11 cellular contexts compared by ENCODE assay signal in genomic region chr3:185658504-185658912, GRCh38.
DNase-seq lines count a peak whose midpoint lies in the region; ATAC-seq, FAIRE-seq and TF ChIP-seq lines count a peak whose summit lies in the region.
"Had no signal": no experiment of that assay in that cellular context is flagged by ENCODE, and none has a peak within 500 bp of the region (broad histone marks: within the 10 kb centered on the region; RNA-seq: fewer than 3 reads in every experiment).

No MANE protein-coding gene starts in this region.

- CTCF ChIA-PET in activated CD4-positive, alpha-beta T cell treated with anti-CD3 and anti-CD28 coated beads for 36 hours (lab: Charles Lee) = interaction anchor here (0.6 to 5.5 kb wide), 6 partner anchors 10 to 956 kb away, joined by 3 to 98 read pairs (median 8); no protein-coding TSS in a partner anchor
- CTCF ChIA-PET in activated CD4-positive, alpha-beta T cell treated with anti-CD3 and anti-CD28 coated beads, Interleukin-2, amount 10 ng/mL, durations not matched to agents 7 days and 5 days (lab: Charles Lee) = interaction anchor here (1.9 kb wide), 1 partner anchor 12 kb away, joined by 4 read pairs; no protein-coding TSS in a partner anchor

- H3K9me3 ChIP-seq in left lung = no peaks in the 10 kb centered on the region

- H3K4me3 Mint-ChIP-seq in activated CD4-positive, alpha-beta T cell treated with anti-CD3 and anti-CD28 coated beads for 36 hours = no peak overlapping the region
- no peak overlapping the region for H3K4me3 Mint-ChIP-seq in activated CD4-positive, alpha-beta T cell treated with anti-CD3 and anti-CD28 coated beads, Interleukin-2, amount 10 ng/mL, durations not matched to agents 7 days and 5 days
- H3K4me3 Mint-ChIP-seq in type B pancreatic cell = no peak overlapping the region
- H3K4me3 Mint-ChIP-seq: B cell, nephron progenitor cell had no signal

- H3K4me1 Mint-ChIP-seq in activated CD4-positive, alpha-beta T cell treated with anti-CD3 and anti-CD28 coated beads for 36 hours = peaks cover 2% of the 10 kb centered on the region
- H3K4me1 Mint-ChIP-seq in activated CD4-positive, alpha-beta T cell treated with anti-CD3 and anti-CD28 coated beads, Interleukin-2, amount 10 ng/mL, durations not matched to agents 7 days and 5 days = peaks cover 2% of the 10 kb centered on the region
- H3K4me1 Mint-ChIP-seq in type B pancreatic cell (ENCODE audit: unreplicated experiment) = peaks cover 5% of the 10 kb centered on the region
- H3K4me1 Mint-ChIP-seq: B cell had no signal

- H3K27ac Mint-ChIP-seq in activated CD4-positive, alpha-beta T cell treated with anti-CD3 and anti-CD28 coated beads for 36 hours = no peak overlapping the region
- H3K27ac Mint-ChIP-seq in activated CD4-positive, alpha-beta T cell treated with anti-CD3 and anti-CD28 coated beads, Interleukin-2, amount 10 ng/mL, durations not matched to agents 7 days and 5 days = no peak overlapping the region
- H3K27ac Mint-ChIP-seq in type B pancreatic cell = peak overlapping the region; percentile 13
- H3K27ac Mint-ChIP-seq: B cell had no signal

- FAIRE-seq in bronchial epithelial cell (lab: Jason Lieb, UNC) = peak; percentile 94

- H3K9me3 Mint-ChIP-seq in activated CD4-positive, alpha-beta T cell treated with anti-CD3 and anti-CD28 coated beads for 36 hours (ENCODE audit: low read depth) = no peaks in the 10 kb centered on the region
- no peaks in the 10 kb centered on the region for H3K9me3 Mint-ChIP-seq in activated CD4-positive, alpha-beta T cell treated with anti-CD3 and anti-CD28 coated beads, Interleukin-2, amount 10 ng/mL, durations not matched to agents 7 days and 5 days
- H3K9me3 Mint-ChIP-seq in type B pancreatic cell = no peaks in the 10 kb centered on the region
- H3K9me3 Mint-ChIP-seq: nephron progenitor cell had no signal

- intact Hi-C loops in activated CD4-positive, alpha-beta T cell treated with anti-CD3 and anti-CD28 coated beads for 36 hours (cut with DNase I, micrococcal nuclease) = loop anchor here in 1 of 2 experiments (2.0 kb wide), 1 partner anchor 882 kb away; no protein-coding TSS in a partner anchor
- intact Hi-C loops in left lung (cut with DNase I) = no loop called here

- H3K27me3 Mint-ChIP-seq in activated CD4-positive, alpha-beta T cell treated with anti-CD3 and anti-CD28 coated beads for 36 hours = peaks cover 9% of the 10 kb centered on the region
- H3K27me3 Mint-ChIP-seq in activated CD4-positive, alpha-beta T cell treated with anti-CD3 and anti-CD28 coated beads, Interleukin-2, amount 10 ng/mL, durations not matched to agents 7 days and 5 days = peaks cover 8% of the 10 kb centered on the region
- no peaks in the 10 kb centered on the region for H3K27me3 Mint-ChIP-seq in type B pancreatic cell

- no peaks in the 10 kb centered on the region for H3K27me3 ChIP-seq in bronchial epithelial cell (ENCODE audit: control insufficient read depth, insufficient read depth, low read length)
- no peaks in the 10 kb centered on the region for H3K27me3 ChIP-seq in left lung

- no peak overlapping the region for H3K4me3 ChIP-seq in bronchial epithelial cell (ENCODE audit: low read depth, low read length)
- no peak overlapping the region for H3K4me3 ChIP-seq in left lung

- peak; percentile 18 for DNase-seq in activated CD4-positive, alpha-beta T cell treated with anti-CD3 and anti-CD28 coated beads for 36 hours
- no peak for DNase-seq in activated CD4-positive, alpha-beta T cell treated with anti-CD3 and anti-CD28 coated beads, Interleukin-2, amount 10 ng/mL, durations not matched to agents 7 days and 5 days
- DNase-seq in bronchial epithelial cell (ENCODE audit: low read depth) (peak; percentile 97), left lung (peak in 1 of 2 donors; percentile 50), type B pancreatic cell (ENCODE audit: extremely low spot score, unreplicated experiment) (no peak), NCI-H82 treated with DMSO at 0.1 percent for 48 hours (lab: John Stamatoyannopoulos, UW; ENCODE audit: unreplicated experiment) (no peak)
- DNase-seq in central memory CD4-positive, alpha-beta T cell = no peak
- DNase-seq: activated naive CD4-positive, alpha-beta T cell treated with Interleukin-2 at 50 U/mL for 16 hours; nephron progenitor cell had no signal

- peaks cover 20% of the 10 kb centered on the region for H3K36me3 ChIP-seq in bronchial epithelial cell (ENCODE audit: control insufficient read depth, insufficient read depth, low read length)
- peaks cover 0 to 3% of the 10 kb centered on the region in 2 donors for H3K36me3 ChIP-seq in left lung

- TF ChIP-seq CTCF in bronchial epithelial cell (IDR thresholded peaks at IDR 0.05; ENCODE audit: insufficient read depth, low read length, severe bottlenecking) = no peak
- no peak for TF ChIP-seq CTCF in left lung (IDR thresholded peaks at IDR 0.05)
- no peak for TF ChIP-seq CTCF in type B pancreatic cell (conservative IDR thresholded peaks at IDR 0.05)

- ATAC-seq in activated CD4-positive, alpha-beta T cell treated with anti-CD3 and anti-CD28 coated beads for 36 hours = peak; percentile 37
- ATAC-seq in left lung (peak; percentile 60), GM18505 (IDR thresholded peaks at IDR 0.05; ENCODE audit: unreplicated experiment) (no peak)

- peak overlapping the region; percentile 20 to 41 for H3K27ac ChIP-seq in left lung

- H3K4me1 ChIP-seq in left lung = peaks cover 4 to 16% of the 10 kb centered on the region in 2 donors

- H3K36me3 Mint-ChIP-seq in activated CD4-positive, alpha-beta T cell treated with anti-CD3 and anti-CD28 coated beads for 36 hours (ENCODE audit: low read depth) = no peaks in the 10 kb centered on the region
- H3K36me3 Mint-ChIP-seq in activated CD4-positive, alpha-beta T cell treated with anti-CD3 and anti-CD28 coated beads, Interleukin-2, amount 10 ng/mL, durations not matched to agents 7 days and 5 days (ENCODE audit: low read depth) = no peaks in the 10 kb centered on the region
- H3K36me3 Mint-ChIP-seq in type B pancreatic cell = peaks cover 15% of the 10 kb centered on the region

- TF ChIP-seq POLR2A in GM18505 (IDR thresholded peaks at IDR 0.05; ENCODE audit: borderline replicate concordance, extremely low read depth, insufficient read depth, insufficient read length) = no peak

- POLR2A ChIA-PET in activated CD4-positive, alpha-beta T cell treated with anti-CD3 and anti-CD28 coated beads for 36 hours (lab: Charles Lee) = no interaction called here
- POLR2A ChIA-PET in activated CD4-positive, alpha-beta T cell treated with anti-CD3 and anti-CD28 coated beads, Interleukin-2, amount 10 ng/mL, durations not matched to agents 7 days and 5 days (lab: Charles Lee) = no interaction called here

Comparison
In these comparisons a context has a peak if more than half of its experiments do, and no peak if none do; other contexts are left out.
1. DNase-seq: peak in activated CD4-positive, alpha-beta T cell treated with anti-CD3 and anti-CD28 coated beads for 36 hours (single experiment) and bronchial epithelial cell (single experiment); none in activated CD4-positive, alpha-beta T cell treated with anti-CD3 and anti-CD28 coated beads, Interleukin-2, amount 10 ng/mL, durations not matched to agents 7 days and 5 days (single experiment), type B pancreatic cell (single experiment), NCI-H82 treated with DMSO at 0.1 percent for 48 hours (single experiment) and central memory CD4-positive, alpha-beta T cell (single experiment).